In genomic region chr3:151316267-151316991, GRCh38 we compare ENCODE assay signal across 10 cellular contexts.
DNase-seq lines count a peak whose midpoint lies in the region; ATAC-seq, FAIRE-seq and TF ChIP-seq lines count a peak whose summit lies in the region.
"Had no signal": no experiment of that assay in that cellular context is flagged by ENCODE, and none has a peak within 500 bp of the region (broad histone marks: within the 10 kb centered on the region; RNA-seq: fewer than 3 reads in every experiment).

TSS of gene GPR87 (minus strand) at chr3:151316820. CDS start at chr3:151300100, 16,720 bp downstream.

- no peaks in the 10 kb centered on the region for H3K36me3 Mint-ChIP-seq in nephron progenitor cell (ENCODE audit: low read depth)
- H3K36me3 Mint-ChIP-seq: natural killer cell had no signal

- no peaks in the 10 kb centered on the region for H3K9me3 Mint-ChIP-seq in nephron progenitor cell
- H3K9me3 Mint-ChIP-seq: natural killer cell had no signal

- peak; percentile 50 for ATAC-seq in HG03354 (IDR thresholded peaks at IDR 0.05; ENCODE audit: poor library complexity, severe bottlenecking, unreplicated experiment)
- ATAC-seq in HG03095 (IDR thresholded peaks at IDR 0.05; ENCODE audit: unreplicated experiment): no peak
- ATAC-seq: natural killer cell had no signal

- POLR2A ChIA-PET in HEK293T (lab: Yijun Ruan, JAX): no interaction called here

- CTCF ChIA-PET in HEK293T (lab: Yijun Ruan, JAX): no interaction called here

- no peak within 1 kb of the TSS for H3K27ac ChIP-seq in coronary artery

- no peak within 1 kb of the TSS for H3K4me3 Mint-ChIP-seq in nephron progenitor cell
- H3K4me3 Mint-ChIP-seq: natural killer cell had no signal

- no peaks in the 10 kb centered on the region for H3K4me1 Mint-ChIP-seq in nephron progenitor cell
- H3K4me1 Mint-ChIP-seq: natural killer cell had no signal

- H3K27ac Mint-ChIP-seq in nephron progenitor cell: peak within 1 kb of the TSS; percentile 53
- H3K27ac Mint-ChIP-seq: natural killer cell had no signal

- H3K27me3 Mint-ChIP-seq in nephron progenitor cell (ENCODE audit: low read depth, poor library complexity): no peaks in the 10 kb centered on the region

- TF ChIP-seq CTCF in nephron progenitor cell (IDR thresholded peaks at IDR 0.05): no peak
- no peak for TF ChIP-seq CTCF in coronary artery (IDR thresholded peaks at IDR 0.05)

- DNase-seq in GM18507 (ENCODE audit: extremely low spot score, insufficient read length, low read depth) (no peak), astrocyte of the hippocampus (ENCODE audit: low read depth, low spot score) (peak; percentile 24), nephron progenitor cell (no peak), coronary artery (ENCODE audit: low spot score) (no peak), HEK293T (ENCODE audit: extremely low spot score) (no peak)
- no peak for DNase-seq in activated effector memory CD4-positive, alpha-beta T cell treated with Interleukin-2 at 50 U/mL for 16 hours
- DNase-seq: natural killer cell, RPMI8226 had no signal

- no peak within 1 kb of the TSS for H3K4me3 ChIP-seq in coronary artery

- FAIRE-seq in GM18507 (lab: Jason Lieb, UNC): peak; percentile 36

TF ChIP-seq in HEK293T, 16 proteins besides CTCF, POLR2A, EP300 and RAD21:
- TF ChIP-seq ZNF384 (IDR thresholded peaks at IDR 0.05) (no peak), FOXM1 (IDR thresholded peaks at IDR 0.05; ENCODE audit: borderline replicate concordance) (no peak), BHLHE40 (IDR thresholded peaks at IDR 0.05; ENCODE audit: borderline replicate concordance) (no peak)
